In genomic region chr2:85579266-85579935, GRCh38 we compare ENCODE assay signal across 9 cellular contexts. TPM values are rescaled to one million over a fixed set of nuclear protein-coding genes. Genes with fewer than 3 reads are reported as not detected.
DNase-seq lines count a peak whose midpoint lies in the region; ATAC-seq and TF ChIP-seq lines count a peak whose summit lies in the region.
"Had no signal": no experiment of that assay in that cellular context is flagged by ENCODE, and none has a peak within 500 bp of the region (broad histone marks: within the 10 kb centered on the region; RNA-seq: fewer than 3 reads in every experiment).

No MANE protein-coding gene starts in this region.

- peak overlapping the region; percentile 32 for H3K18ac ChIP-seq in neuronal stem cell (ENCODE audit: low read length)

- peak overlapping the region; percentile 92 for H3K27ac Mint-ChIP-seq in CD8-positive, alpha-beta T cell

- no peak overlapping the region for H2BK120ac ChIP-seq in neuronal stem cell (ENCODE audit: low read depth, low read length)

- no peak overlapping the region for H2BK15ac ChIP-seq in neuronal stem cell (ENCODE audit: low read length)

- H4K8ac ChIP-seq in neuronal stem cell (ENCODE audit: low read depth, low read length): no peak overlapping the region

- peaks cover 31% of the 10 kb centered on the region for H3K4me1 ChIP-seq in CD8-positive, alpha-beta T cell (ENCODE audit: insufficient read depth, low read length)
- H3K4me1 ChIP-seq in neuronal stem cell (ENCODE audit: control insufficient read depth in 2 of 2, insufficient read depth in 1 of 2, low read depth in 1 of 2, low read length in 2 of 2): peaks cover 13 to 26% of the 10 kb centered on the region in 2 donors

- no peaks in the 10 kb centered on the region for H3K27me3 Mint-ChIP-seq in CD8-positive, alpha-beta T cell (ENCODE audit: low read depth)

- POLR2A ChIA-PET in CD8-positive, alpha-beta T cell (lab: Charles Lee): interaction anchor here (0.8 to 3.7 kb wide), 2 partner anchors 16 to 32 kb away, joined by 7 to 19 read pairs; partner anchors contain the start of genes C2orf68 and RNF181

- H3K27me3 ChIP-seq in CD8-positive, alpha-beta T cell (ENCODE audit: insufficient read depth, low read length): no peaks in the 10 kb centered on the region
- peaks cover 0 to 13% (median 3%) of the 10 kb centered on the region in 3 experiments for H3K27me3 ChIP-seq in neuronal stem cell (ENCODE audit: control insufficient read depth in 3 of 3, insufficient read depth in 3 of 3, low read depth in 1 of 3, low read length in 3 of 3)

- intact Hi-C loops in CD8-positive, alpha-beta T cell (cut with DNase I, micrococcal nuclease): no loop called here

- H3K23ac ChIP-seq in neuronal stem cell (ENCODE audit: low read depth, low read length, poor library complexity): peak overlapping the region; percentile 36

- H3K14ac ChIP-seq in neuronal stem cell (ENCODE audit: low read length): no peak overlapping the region

- H3K9ac ChIP-seq in neuronal stem cell (ENCODE audit: low read depth, low read length, poor library complexity): no peak overlapping the region

- peaks cover 53% of the 10 kb centered on the region for H3K4me1 Mint-ChIP-seq in CD8-positive, alpha-beta T cell (ENCODE audit: low read depth)

- peaks cover 40% of the 10 kb centered on the region for H3K36me3 Mint-ChIP-seq in CD8-positive, alpha-beta T cell

- CTCF ChIA-PET in CD8-positive, alpha-beta T cell (lab: Charles Lee): interaction anchor here (1.1 to 1.3 kb wide), 2 partner anchors 28 to 58 kb away, joined by 3 to 4 read pairs; no protein-coding TSS in a partner anchor

- no CpG with 5 or more reads among the region's 6 CpGs for WGBS in neuronal stem cell (ENCODE audit: extremely low coverage in 2 of 2, insufficient read length in 2 of 2, insufficient replicate concordance in 1 of 2), 2 donors

- H2BK5ac ChIP-seq in neuronal stem cell (ENCODE audit: low read length): peak overlapping the region; percentile 16

- no peak overlapping the region for H4K91ac ChIP-seq in neuronal stem cell (ENCODE audit: low read depth, low read length, poor library complexity)

- peaks cover 9% of the 10 kb centered on the region for H3K36me3 ChIP-seq in CD8-positive, alpha-beta T cell (ENCODE audit: insufficient read depth, low read length)
- no peaks in the 10 kb centered on the region for H3K36me3 ChIP-seq in neuronal stem cell (replicated peaks in 1 of 2; ENCODE audit: control insufficient read depth in 2 of 2, insufficient read depth in 2 of 2, low read length in 2 of 2)

- DNase-seq in CD8-positive, alpha-beta T cell: no peak
- DNase-seq in OCI-M1 (lab: John Stamatoyannopoulos, UW) (peak; percentile 11), epithelial cell of esophagus (ENCODE audit: low read depth) (no peak), neuronal stem cell (ENCODE audit: low spot score) (no peak), HT-29 (ENCODE audit: low spot score) (no peak), HuH-7 (ENCODE audit: low spot score) (no peak), NCI-H226 (no peak)
- DNase-seq: NCI-H345 had no signal

- peak overlapping the region; percentile 64 for H3K27ac ChIP-seq in CD8-positive, alpha-beta T cell (ENCODE audit: low read depth, low read length)
- no peak overlapping the region for H3K27ac ChIP-seq in neuronal stem cell (replicated peaks; ENCODE audit: low read length)

- peak overlapping the region; percentile 93 for H2AFZ ChIP-seq in neuronal stem cell (ENCODE audit: low read length)

- H3K9me3 Mint-ChIP-seq in CD8-positive, alpha-beta T cell: no peaks in the 10 kb centered on the region

- H3K9me3 ChIP-seq in CD8-positive, alpha-beta T cell (ENCODE audit: low read length): no peaks in the 10 kb centered on the region
- H3K9me3 ChIP-seq in neuronal stem cell (replicated peaks in 1 of 2; ENCODE audit: control insufficient read depth in 2 of 2, insufficient read depth in 1 of 2, low read depth in 1 of 2, low read length in 2 of 2): no peaks in the 10 kb centered on the region

- no peak overlapping the region for H3K4ac ChIP-seq in neuronal stem cell (ENCODE audit: low read length)

- no peak overlapping the region for H2BK12ac ChIP-seq in neuronal stem cell (ENCODE audit: low read length)

- H2AK5ac ChIP-seq in neuronal stem cell (ENCODE audit: low read depth, low read length): no peak overlapping the region

- TF ChIP-seq CTCF in CD8-positive, alpha-beta T cell (IDR thresholded peaks at IDR 0.05): no peak
- TF ChIP-seq CTCF in epithelial cell of esophagus (IDR thresholded peaks at IDR 0.05; ENCODE audit: insufficient read depth, low read depth, low read length, missing control alignments): no peak

- no peaks in the 10 kb centered on the region for H3K79me1 ChIP-seq in neuronal stem cell (ENCODE audit: low read depth, low read length)

- ATAC-seq in CD8-positive, alpha-beta T cell: no peak
- no peak for ATAC-seq in GM18868 (IDR thresholded peaks at IDR 0.05; ENCODE audit: unreplicated experiment)

- H3K4me3 Mint-ChIP-seq in CD8-positive, alpha-beta T cell: peak overlapping the region; percentile 93

- no peak overlapping the region for H3K4me2 ChIP-seq in neuronal stem cell (ENCODE audit: insufficient read depth, low read length, poor library complexity, severe bottlenecking)

- peak overlapping the region; percentile 85 for H3K4me3 ChIP-seq in CD8-positive, alpha-beta T cell (ENCODE audit: low read depth, low read length)
- H3K4me3 ChIP-seq in epithelial cell of esophagus (ENCODE audit: low read length): peak overlapping the region; percentile 87
- no peak overlapping the region for H3K4me3 ChIP-seq in neuronal stem cell (ENCODE audit: low read length in 2 of 2)

RNA-seq across cellular contexts. Expression of gene VAMP8, which starts 2.0 kb away (rescaled TPM):
- total RNA-seq in CD8-positive, alpha-beta T cell: 10 to 100 TPM; 28.1 to 28.7 TPM
- polyA plus RNA-seq in neuronal stem cell (2013, experiment 1 of 2): 4.0 TPM
- polyA plus RNA-seq in neuronal stem cell (2013, experiment 2 of 2): 4.0 TPM
- 92.3 and 93.1 TPM in 2 replicates for total RNA-seq in HT-29 (2014; rRNA removed; shearing (Covaris generic))

RNA-seq across cellular contexts. Expression of gene VAMP5, which starts 4.8 kb away (rescaled TPM):
- total RNA-seq in CD8-positive, alpha-beta T cell: 10 to 100 TPM; 22.7 to 23.9 TPM
- 5.7 TPM for polyA plus RNA-seq in neuronal stem cell (2013, experiment 1 of 2)
- 5.8 TPM for polyA plus RNA-seq in neuronal stem cell (2013, experiment 2 of 2)
- total RNA-seq in HT-29 (2014; rRNA removed; shearing (Covaris generic)): 2.7 and 10.4 TPM in 2 replicates

RNA-seq across cellular contexts. Expression of gene RNF181, which starts 16.1 kb away (rescaled TPM):
- 10 to 100 TPM; 38.1 to 41.0 TPM for total RNA-seq in CD8-positive, alpha-beta T cell
- polyA plus RNA-seq in neuronal stem cell (2013, experiment 1 of 2): 139 TPM
- polyA plus RNA-seq in neuronal stem cell (2013, experiment 2 of 2): 136 TPM
- 107 and 109 TPM in 2 replicates for total RNA-seq in HT-29 (2014; rRNA removed; shearing (Covaris generic))

RNA-seq across cellular contexts. Expression of gene GGCX, which starts 18.1 kb away (rescaled TPM):
- 10 to 100 TPM; 20.7 to 24.0 TPM for total RNA-seq in CD8-positive, alpha-beta T cell
- 22.7 TPM for polyA plus RNA-seq in neuronal stem cell (2013, experiment 1 of 2)
- 22.4 TPM for polyA plus RNA-seq in neuronal stem cell (2013, experiment 2 of 2)
- total RNA-seq in HT-29 (2014; rRNA removed; shearing (Covaris generic)): 23.9 and 38.8 TPM in 2 replicates

RNA-seq across cellular contexts. Expression of gene TMEM150A, which starts 23.1 kb away (rescaled TPM):
- total RNA-seq in CD8-positive, alpha-beta T cell: 1 to 10 TPM; 5.7 to 6.0 TPM
- 12.2 TPM for polyA plus RNA-seq in neuronal stem cell (2013, experiment 1 of 2)
- polyA plus RNA-seq in neuronal stem cell (2013, experiment 2 of 2): 12.6 TPM
- 12.1 and 12.3 TPM in 2 replicates for total RNA-seq in HT-29 (2014; rRNA removed; shearing (Covaris generic))

Comparison
In these comparisons a context has a peak if more than half of its experiments do, and no peak if none do; other contexts are left out.
1. H3K4me3 ChIP-seq: peak in CD8-positive, alpha-beta T cell (single experiment) and epithelial cell of esophagus (single experiment); none in neuronal stem cell (0 of 2).